Comparison of ENCODE assay signal across 12 cellular contexts in the genomic region with DNA sequence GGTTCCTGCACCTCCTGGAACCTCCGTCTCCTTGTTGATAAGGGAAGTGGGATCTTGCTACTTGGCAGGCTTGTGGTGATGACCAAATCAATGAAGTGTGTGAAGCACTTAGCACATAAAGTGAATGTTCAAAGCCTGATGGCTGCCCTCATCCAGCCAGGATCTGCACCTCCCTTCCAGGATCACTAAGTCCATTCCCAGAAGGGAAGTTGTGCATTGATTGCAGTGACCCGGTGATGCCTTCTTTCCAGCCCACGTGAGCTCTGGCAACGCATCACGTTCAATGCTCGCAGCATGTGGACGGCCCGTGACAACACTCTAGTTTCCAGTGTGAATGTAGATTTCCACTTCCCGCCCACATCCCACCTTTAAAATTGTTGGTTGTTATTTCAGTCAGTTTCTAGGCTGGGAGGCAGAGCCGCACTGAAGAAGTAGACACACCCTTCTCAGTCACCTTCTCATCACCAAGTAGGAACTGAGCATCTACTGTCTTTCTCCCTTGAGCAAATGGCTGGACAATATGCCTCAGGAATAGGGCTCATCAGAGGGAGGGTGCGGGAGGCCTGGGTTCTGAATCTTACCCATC. TPM values are rescaled to one million over a fixed set of nuclear protein-coding genes. Genes with fewer than 3 reads are reported as not detected.
"Had no signal": no experiment of that assay in that cellular context is flagged by ENCODE, and none has a peak within 500 bp of the region (broad histone marks: within the 10 kb centered on the region; RNA-seq: fewer than 3 reads in every experiment).

No MANE protein-coding gene starts in this region.

RNA-seq across cellular contexts. Expression of a gene that starts 6.2 kb away (rescaled TPM):
- total RNA-seq: activated CD4-positive, alpha-beta T cell treated with anti-CD3 and anti-CD28 coated beads, Interleukin-2, amount 10 ng/mL, durations not matched to agents 24 days and 14 days; activated CD8-positive, alpha-beta memory T cell treated with anti-CD3 and anti-CD28 coated beads for 36 hours; activated CD8-positive, alpha-beta T cell treated with anti-CD3 and anti-CD28 coated beads for 36 hours; activated T-cell treated with anti-CD3 and anti-CD28 coated beads, Interleukin-2, amount 50 U/mL, for 72 hours; activated T-helper 1 cell treated with anti-CD3 and anti-CD28 coated beads, Interleukin-12 subunit alpha, Interleukin-12 subunit beta, Interleukin-2, Interleukin-4 antibody, amounts not matched to agents 30 ng/mL and 10 ng/mL and 1 ng/mL, durations not matched to agents 14 hours and 24 hours and 36 hours; aorta; astrocyte; body of pancreas; cardiac muscle cell; chondrocyte; T-helper 17 cell; WTC11 had no signal
- polyA plus RNA-seq: cardiac muscle cell had no signal
